ENCODE assay signal across 27 cellular contexts in the genomic region with DNA sequence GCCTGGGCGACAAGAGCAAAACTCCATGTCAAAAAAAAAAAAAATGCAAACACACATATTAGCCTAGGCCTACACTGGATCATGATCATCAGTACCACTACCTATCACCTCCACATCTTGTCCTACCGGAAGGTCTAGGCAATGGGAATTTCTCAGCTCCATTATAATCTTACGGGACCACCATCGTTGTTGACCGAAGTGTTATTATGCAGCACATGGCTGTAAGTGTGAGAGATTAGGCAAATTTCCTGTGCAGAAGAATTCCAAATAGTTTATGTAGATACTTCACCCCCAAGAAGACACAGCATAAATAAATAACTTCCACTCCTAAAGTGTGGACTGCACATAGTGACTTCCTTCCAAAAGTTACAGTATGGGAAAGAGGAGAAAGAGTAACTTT. TPM values are rescaled to one million over a fixed set of nuclear protein-coding genes. Genes with fewer than 3 reads are reported as not detected.
"Had no signal": no experiment of that assay in that cellular context is flagged by ENCODE, and none has a peak within 500 bp of the region (broad histone marks: within the 10 kb centered on the region; RNA-seq: fewer than 3 reads in every experiment).

No MANE protein-coding gene starts in this region.

- H3K27ac ChIP-seq: adrenal gland, SK-N-MC had no signal

- FAIRE-seq: bronchial epithelial cell, TTC549 had no signal

- H3K4me1 ChIP-seq: adrenal gland, Peyer's patch had no signal

- H3K27ac Mint-ChIP-seq: activated CD4-positive, alpha-beta memory T cell treated with anti-CD3 and anti-CD28 coated beads, Interleukin-2, amount 10 ng/mL, durations not matched to agents 7 days and 5 days; activated naive CD8-positive, alpha-beta T cell treated with anti-CD3 and anti-CD28 coated beads, Interleukin-2, amount 10 ng/mL, durations not matched to agents 7 days and 5 days; activated T-helper 2 cell treated with anti-CD3 and anti-CD28 coated beads, Interferon-gamma antibody, Interleukin-2, Interleukin-4, amounts not matched to agents 10 μg/mL and 5 μg/mL and 100 μg/mL, durations not matched to agents 14 hours and 24 hours and 36 hours; T-cell had no signal

- ATAC-seq: T-cell had no signal

- H3K36me3 ChIP-seq: adrenal gland, Peyer's patch had no signal

- H3K9me3 Mint-ChIP-seq: activated CD4-positive, alpha-beta memory T cell treated with anti-CD3 and anti-CD28 coated beads, Interleukin-2, amount 10 ng/mL, durations not matched to agents 7 days and 5 days; activated naive CD8-positive, alpha-beta T cell treated with anti-CD3 and anti-CD28 coated beads, Interleukin-2, amount 10 ng/mL, durations not matched to agents 7 days and 5 days; activated T-helper 2 cell treated with anti-CD3 and anti-CD28 coated beads, Interferon-gamma antibody, Interleukin-2, Interleukin-4, amounts not matched to agents 10 μg/mL and 5 μg/mL and 100 μg/mL, durations not matched to agents 14 hours and 24 hours and 36 hours; T-cell had no signal

- H3K36me3 Mint-ChIP-seq: activated naive CD8-positive, alpha-beta T cell treated with anti-CD3 and anti-CD28 coated beads, Interleukin-2, amount 10 ng/mL, durations not matched to agents 7 days and 5 days; T-cell had no signal

- H3K4me3 ChIP-seq: adrenal gland, Peyer's patch, SK-N-MC had no signal

- DNase-seq: activated CD4-positive, alpha-beta memory T cell treated with anti-CD3 and anti-CD28 coated beads, Interleukin-2, amount 10 ng/mL, durations not matched to agents 7 days and 5 days; activated CD4-positive, alpha-beta T cell treated with anti-CD3 and anti-CD28 coated beads, Interleukin-2, amount 50 U/mL, for 1 hour; activated CD4-positive, CD25-positive, alpha-beta regulatory T cell; activated gamma-delta T cell treated with Interleukin-2 at 50 U/mL for 16 hours; activated naive CD4-positive, alpha-beta T cell treated with anti-CD3 and anti-CD28 coated beads, Interleukin-2, amount 50 U/mL, for 16 hours; activated naive CD8-positive, alpha-beta T cell treated with anti-CD3 and anti-CD28 coated beads, Interleukin-2, amount 10 ng/mL, durations not matched to agents 7 days and 5 days; activated T-cell treated with anti-CD3 and anti-CD28 coated beads for 4 hours; activated T-cell treated with anti-CD3 and anti-CD28 coated beads, Interleukin-2, amount 50 U/mL, for 48 hours; central memory CD4-positive, alpha-beta T cell; Kasumi-1; KBM-7; NCI-H1105 treated with DMSO at 0.1 percent for 48 hours; NCI-H1436 treated with DMSO at 0.1 percent for 48 hours; NCI-H187 treated with DMSO at 0.1 percent for 48 hours; NCI-H2081 treated with DMSO at 0.1 percent for 48 hours; NCI-H446; Peyer's patch; SHP77 treated with DMSO at 0.1 percent for 48 hours; T-cell; T-helper 2 cell; T1000 had no signal

- H3K9me3 ChIP-seq: adrenal gland, Peyer's patch had no signal

- H3K27me3 ChIP-seq: adrenal gland, Peyer's patch had no signal

- H3K4me3 Mint-ChIP-seq: activated CD4-positive, alpha-beta memory T cell treated with anti-CD3 and anti-CD28 coated beads, Interleukin-2, amount 10 ng/mL, durations not matched to agents 7 days and 5 days; activated naive CD8-positive, alpha-beta T cell treated with anti-CD3 and anti-CD28 coated beads, Interleukin-2, amount 10 ng/mL, durations not matched to agents 7 days and 5 days; T-cell had no signal

- H3K4me1 Mint-ChIP-seq: T-cell had no signal

RNA-seq across cellular contexts. Expression of a gene that starts 16.8 kb away (rescaled TPM):
- total RNA-seq: activated CD4-positive, alpha-beta memory T cell treated with anti-CD3 and anti-CD28 coated beads, Interleukin-2, amount 10 ng/mL, durations not matched to agents 7 days and 5 days; activated CD8-positive, alpha-beta memory T cell treated with anti-CD3 and anti-CD28 coated beads for 36 hours; activated naive CD8-positive, alpha-beta T cell treated with anti-CD3 and anti-CD28 coated beads, Interleukin-2, amount 10 ng/mL, durations not matched to agents 7 days and 5 days; activated T-helper 2 cell treated with anti-CD3 and anti-CD28 coated beads, Interferon-gamma antibody, Interleukin-2, Interleukin-4, amounts not matched to agents 10 μg/mL and 5 μg/mL and 100 μg/mL, durations not matched to agents 14 hours and 24 hours and 36 hours; bronchial epithelial cell; T-cell had no signal

RNA-seq across cellular contexts. Expression of a gene that starts 26.7 kb away (rescaled TPM):
- total RNA-seq: activated CD4-positive, alpha-beta memory T cell treated with anti-CD3 and anti-CD28 coated beads, Interleukin-2, amount 10 ng/mL, durations not matched to agents 7 days and 5 days; activated CD8-positive, alpha-beta memory T cell treated with anti-CD3 and anti-CD28 coated beads for 36 hours; activated naive CD8-positive, alpha-beta T cell treated with anti-CD3 and anti-CD28 coated beads, Interleukin-2, amount 10 ng/mL, durations not matched to agents 7 days and 5 days; activated T-helper 2 cell treated with anti-CD3 and anti-CD28 coated beads, Interferon-gamma antibody, Interleukin-2, Interleukin-4, amounts not matched to agents 10 μg/mL and 5 μg/mL and 100 μg/mL, durations not matched to agents 14 hours and 24 hours and 36 hours; bronchial epithelial cell; Peyer's patch; T-cell had no signal
